ENCODE assay signal across 8 cellular contexts in genomic region chr4:167021545-167022155, GRCh38.
DNase-seq lines count a peak whose midpoint lies in the region; ATAC-seq and TF ChIP-seq lines count a peak whose summit lies in the region.

No MANE protein-coding gene starts in this region.

- no peaks in the 10 kb centered on the region for H3K9me3 ChIP-seq in heart right ventricle

- H3K27me3 ChIP-seq in heart right ventricle: no peaks in the 10 kb centered on the region

- peak; percentile 62 to 85 (median 76) for TF ChIP-seq CTCF in heart right ventricle (IDR thresholded peaks at IDR 0.05)

- H3K4me3 ChIP-seq in heart right ventricle: no peak overlapping the region

- WGBS in heart right ventricle, 2 donors: 18% methylated on average over 11 of the region's 11 CpGs

- H3K27ac ChIP-seq in heart right ventricle: no peak overlapping the region

- H3K4me1 ChIP-seq in heart right ventricle: no peaks in the 10 kb centered on the region

- intact Hi-C loops in heart right ventricle (cut with DNase I): loop anchor here in 8 of 10 donors (2.0 to 10.0 kb wide), 7 partner anchors 269 to 1133 kb away; no protein-coding TSS in a partner anchor

- in situ Hi-C loops in Caki2 (cut with HindIII; ENCODE audit: low pct_unique_long_range_greater_than_20kb, low sequenced_read_pairs): no loop called here

- H3K36me3 ChIP-seq in heart right ventricle: no peaks in the 10 kb centered on the region

- DNase-seq in Caki2 (ENCODE audit: low read depth): peak; percentile 43
- peak; percentile 69 for DNase-seq in HK-2 (ENCODE audit: unreplicated experiment)
- peak; percentile 16 for DNase-seq in SHP77 treated with DMSO at 0.1 percent for 48 hours (lab: John Stamatoyannopoulos, UW)
- peak; percentile 54 for DNase-seq in activated naive CD4-positive, alpha-beta T cell treated with anti-CD3 and anti-CD28 coated beads, Interleukin-2, amount 50 U/mL, for 16 hours
- DNase-seq in heart right ventricle: peak; percentile 17 to 54
- DNase-seq in putamen (ENCODE audit: low spot score): peak; percentile 82

- peak; percentile 68 for ATAC-seq in GM19324 (IDR thresholded peaks at IDR 0.05; ENCODE audit: low FRiP score, unreplicated experiment)
- ATAC-seq in heart right ventricle: peak in 7 of 8 donors; percentile 52 to 70 (median 64)
- no peak for ATAC-seq in HG03097 (IDR thresholded peaks at IDR 0.05; ENCODE audit: low FRiP score, unreplicated experiment)

Comparison
In these comparisons a context has a peak if more than half of its experiments do, and no peak if none do; other contexts are left out.
1. DNase-seq: peak in every context shown above with its lines; median percentile 82 in putamen; 69 in HK-2; 54 in activated naive CD4-positive, alpha-beta T cell treated with anti-CD3 and anti-CD28 coated beads, Interleukin-2, amount 50 U/mL, for 16 hours; 43 in Caki2; 36 in heart right ventricle; 16 in SHP77 treated with DMSO at 0.1 percent for 48 hours.